ENCODE assay signal across 8 cellular contexts in the genomic region with DNA sequence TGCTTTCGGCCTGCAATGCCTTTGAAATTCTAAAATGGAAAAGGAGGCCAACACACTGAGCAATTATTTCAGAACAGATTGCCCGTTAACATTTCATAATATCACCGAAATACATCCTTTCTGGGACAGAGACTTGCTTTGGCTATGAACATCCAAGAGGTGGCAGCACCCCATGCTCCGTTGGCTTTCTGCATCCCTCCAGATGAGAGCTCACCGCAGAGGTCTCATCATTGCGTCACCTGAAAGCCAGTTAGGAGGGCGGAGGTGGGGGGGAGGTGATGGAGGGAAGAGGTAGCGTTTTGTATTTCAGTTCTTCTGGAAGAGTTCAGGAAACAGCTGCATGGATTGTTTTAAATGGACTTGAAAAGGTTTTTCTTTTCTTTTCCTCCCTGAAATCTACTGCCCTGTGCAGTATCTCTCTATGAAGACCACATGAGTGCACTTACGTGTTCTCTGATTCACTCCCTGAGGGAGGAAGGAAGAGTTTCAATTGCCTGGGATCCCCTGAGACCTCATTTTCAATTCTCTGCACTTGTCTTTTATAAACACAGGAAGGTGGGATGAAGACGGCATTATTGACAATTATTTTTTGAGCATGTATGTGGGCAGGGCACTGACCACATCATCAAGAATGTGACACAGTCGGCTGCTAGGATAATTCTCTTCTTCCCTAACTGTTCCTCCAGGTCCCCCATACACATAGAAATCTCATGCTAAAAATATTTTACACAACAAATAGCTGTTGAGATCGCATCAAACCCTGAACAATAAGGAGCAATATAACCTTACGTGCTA.
A peak's percentile ranks its signal among the peaks of the same experiment; 100 is the strongest.
DNase-seq lines count a peak whose midpoint lies in the region; ATAC-seq and TF ChIP-seq lines count a peak whose summit lies in the region.

No MANE protein-coding gene starts in this region.

- no peaks in the 10 kb centered on the region for H3K9me3 ChIP-seq in suprapubic skin

- H3K9me3 Mint-ChIP-seq in activated T-cell treated with anti-CD3 and anti-CD28 coated beads, Interleukin-2, amount 50 U/mL, for 4 hours: no peaks in the 10 kb centered on the region
- H3K9me3 Mint-ChIP-seq in neural crest cell: no peaks in the 10 kb centered on the region

- no peak overlapping the region for H3K27ac ChIP-seq in suprapubic skin

- peaks cover 19% of the 10 kb centered on the region for H3K4me1 ChIP-seq in suprapubic skin

- H3K36me3 Mint-ChIP-seq in activated T-cell treated with anti-CD3 and anti-CD28 coated beads, Interleukin-2, amount 50 U/mL, for 4 hours (ENCODE audit: insufficient read depth): no peaks in the 10 kb centered on the region
- no peaks in the 10 kb centered on the region for H3K36me3 Mint-ChIP-seq in neural crest cell (ENCODE audit: low read depth)

- DNase-seq in G401 (ENCODE audit: low spot score) (peak; percentile 94), GOT3 (lab: John Stamatoyannopoulos, UW) (peak; percentile 36), Kasumi-1 (lab: John Stamatoyannopoulos, UW) (peak; percentile 87 to 88), fibroblast of mammary gland (ENCODE audit: low read depth) (peak; percentile 97), neural crest cell (ENCODE audit: low read depth, low spot score) (peak; percentile 56), suprapubic skin (ENCODE audit: low spot score in 2 of 2) (peak; percentile 91)
- DNase-seq in activated T-cell treated with anti-CD3 and anti-CD28 coated beads, Interleukin-2, amount 50 U/mL, for 4 hours: peak; percentile 54

- TF ChIP-seq CTCF in fibroblast of mammary gland (conservative IDR thresholded peaks at IDR 0.05; ENCODE audit: control insufficient read depth, insufficient read depth, low read depth, low read length) (peak; percentile 93), neural crest cell (conservative IDR thresholded peaks at IDR 0.05) (peak; percentile 82), suprapubic skin (IDR thresholded peaks at IDR 0.05) (peak; percentile 44 to 79)

- ATAC-seq in activated T-cell treated with anti-CD3 and anti-CD28 coated beads, Interleukin-2, amount 50 U/mL, for 4 hours: peak; percentile 92

- no peak overlapping the region for H3K4me3 Mint-ChIP-seq in activated T-cell treated with anti-CD3 and anti-CD28 coated beads, Interleukin-2, amount 50 U/mL, for 4 hours
- H3K4me3 Mint-ChIP-seq in neural crest cell: no peak overlapping the region

- no peak overlapping the region for H3K27ac Mint-ChIP-seq in neural crest cell (ENCODE audit: unreplicated experiment)

- H3K4me1 Mint-ChIP-seq in activated T-cell treated with anti-CD3 and anti-CD28 coated beads, Interleukin-2, amount 50 U/mL, for 4 hours (ENCODE audit: low read depth): peaks cover 5% of the 10 kb centered on the region
- H3K4me1 Mint-ChIP-seq in neural crest cell: peaks cover 14% of the 10 kb centered on the region

- H3K27me3 Mint-ChIP-seq in activated T-cell treated with anti-CD3 and anti-CD28 coated beads, Interleukin-2, amount 50 U/mL, for 4 hours (ENCODE audit: low read depth): peaks cover under 1% of the 10 kb centered on the region
- H3K27me3 Mint-ChIP-seq in neural crest cell (ENCODE audit: low read depth): peaks cover 8% of the 10 kb centered on the region

- H3K36me3 ChIP-seq in suprapubic skin: no peaks in the 10 kb centered on the region

- in situ Hi-C loops in G401 (cut with HindIII; ENCODE audit: low sequenced_read_pairs): no loop called here

- peak overlapping the region; percentile 21 for H3K4me3 ChIP-seq in fibroblast of mammary gland (ENCODE audit: control insufficient read depth, low read depth, low read length)
- no peak overlapping the region for H3K4me3 ChIP-seq in suprapubic skin

- 27% methylated on average over 13 of the region's 13 CpGs for WGBS in suprapubic skin

- no peaks in the 10 kb centered on the region for H3K27me3 ChIP-seq in suprapubic skin

- no peak for TF ChIP-seq POLR2A in suprapubic skin (IDR thresholded peaks at IDR 0.05)

- TF ChIP-seq EP300 in suprapubic skin (IDR thresholded peaks at IDR 0.05): no peak

TF ChIP-seq in PFSK-1, 5 proteins besides CTCF, POLR2A, EP300 and RAD21:
- no peak for TF ChIP-seq POLR2AphosphoS5 (IDR thresholded peaks at IDR 0.05; ENCODE audit: low read depth, low read length)
- TF ChIP-seq, protein P1, sequence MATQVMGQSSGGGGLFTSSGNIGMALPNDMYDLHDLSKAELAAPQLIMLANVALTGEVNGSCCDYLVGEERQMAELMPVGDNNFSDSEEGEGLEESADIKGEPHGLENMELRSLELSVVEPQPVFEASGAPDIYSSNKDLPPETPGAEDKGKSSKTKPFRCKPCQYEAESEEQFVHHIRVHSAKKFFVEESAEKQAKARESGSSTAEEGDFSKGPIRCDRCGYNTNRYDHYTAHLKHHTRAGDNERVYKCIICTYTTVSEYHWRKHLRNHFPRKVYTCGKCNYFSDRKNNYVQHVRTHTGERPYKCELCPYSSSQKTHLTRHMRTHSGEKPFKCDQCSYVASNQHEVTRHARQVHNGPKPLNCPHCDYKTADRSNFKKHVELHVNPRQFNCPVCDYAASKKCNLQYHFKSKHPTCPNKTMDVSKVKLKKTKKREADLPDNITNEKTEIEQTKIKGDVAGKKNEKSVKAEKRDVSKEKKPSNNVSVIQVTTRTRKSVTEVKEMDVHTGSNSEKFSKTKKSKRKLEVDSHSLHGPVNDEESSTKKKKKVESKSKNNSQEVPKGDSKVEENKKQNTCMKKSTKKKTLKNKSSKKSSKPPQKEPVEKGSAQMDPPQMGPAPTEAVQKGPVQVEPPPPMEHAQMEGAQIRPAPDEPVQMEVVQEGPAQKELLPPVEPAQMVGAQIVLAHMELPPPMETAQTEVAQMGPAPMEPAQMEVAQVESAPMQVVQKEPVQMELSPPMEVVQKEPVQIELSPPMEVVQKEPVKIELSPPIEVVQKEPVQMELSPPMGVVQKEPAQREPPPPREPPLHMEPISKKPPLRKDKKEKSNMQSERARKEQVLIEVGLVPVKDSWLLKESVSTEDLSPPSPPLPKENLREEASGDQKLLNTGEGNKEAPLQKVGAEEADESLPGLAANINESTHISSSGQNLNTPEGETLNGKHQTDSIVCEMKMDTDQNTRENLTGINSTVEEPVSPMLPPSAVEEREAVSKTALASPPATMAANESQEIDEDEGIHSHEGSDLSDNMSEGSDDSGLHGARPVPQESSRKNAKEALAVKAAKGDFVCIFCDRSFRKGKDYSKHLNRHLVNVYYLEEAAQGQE (IDR thresholded peaks at IDR 0.05; ENCODE audit: insufficient read depth in 1 of 2, low read depth in 2 of 2, low read length in 2 of 2): no peak
- TF ChIP-seq SIN3A (IDR thresholded peaks at IDR 0.05; ENCODE audit: borderline replicate concordance, insufficient read depth, low read length): no peak
- TF ChIP-seq TAF1 (IDR thresholded peaks at IDR 0.05; ENCODE audit: borderline replicate concordance, insufficient read depth, low read length): no peak
- TF ChIP-seq FOXP2 (optimal IDR thresholded peaks at IDR 0.05; ENCODE audit: borderline replicate concordance, extremely low read depth, extremely low read length, insufficient read depth): peak; percentile 10

Comparison
In these comparisons a context has a peak if more than half of its experiments do, and no peak if none do; other contexts are left out.
1. DNase-seq: peak in every context shown above with its lines; median percentile 97 in fibroblast of mammary gland; 94 in G401; 91 in suprapubic skin; 88 in Kasumi-1; 56 in neural crest cell; 54 in activated T-cell treated with anti-CD3 and anti-CD28 coated beads, Interleukin-2, amount 50 U/mL, for 4 hours; 36 in GOT3.